In the genomic region with DNA sequence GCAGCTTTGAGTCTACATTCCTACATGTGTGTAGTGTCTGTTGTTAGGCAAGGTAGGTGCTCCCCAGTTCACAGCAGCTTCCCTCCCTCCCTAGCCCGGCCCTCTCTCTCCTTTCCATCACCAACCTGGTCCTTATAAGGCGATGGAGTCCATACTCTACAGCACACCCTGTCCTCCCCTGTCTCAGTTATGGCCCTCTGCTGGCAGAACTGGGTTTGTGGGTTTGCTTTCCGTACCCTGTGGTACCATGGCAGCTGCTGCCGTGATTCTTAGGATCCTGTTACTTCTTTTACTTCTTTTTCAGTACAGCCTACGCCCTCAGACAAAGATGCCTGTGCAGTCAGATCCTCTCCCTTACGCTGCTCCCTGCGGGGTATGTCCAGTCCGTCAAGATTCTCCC, we compare ENCODE assay signal across 8 cellular contexts. TPM values are rescaled to one million over a fixed set of nuclear protein-coding genes. Genes with fewer than 3 reads are reported as not detected.
A peak's percentile ranks its signal among the peaks of the same experiment; 100 is the strongest.
DNase-seq lines count a peak whose midpoint lies in the region; ATAC-seq and TF ChIP-seq lines count a peak whose summit lies in the region.

No MANE protein-coding gene starts in this region.

- H3K27me3 Mint-ChIP-seq in stimulated activated memory B cell treated with anti-CD40 and anti-IgM and Interleukin-4, amounts not matched to agents 10 μg/mL and 1 μg/mL and 100 μg/mL, for 72 hours, result peaks cover 19% of the 10 kb centered on the region

- no peaks in the 10 kb centered on the region for H3K4me1 Mint-ChIP-seq in stimulated activated memory B cell treated with anti-CD40 and anti-IgM and Interleukin-4, amounts not matched to agents 10 μg/mL and 1 μg/mL and 100 μg/mL, for 72 hours

- no peak overlapping the region for H3K27ac Mint-ChIP-seq in stimulated activated memory B cell treated with anti-CD40 and anti-IgM and Interleukin-4, amounts not matched to agents 10 μg/mL and 1 μg/mL and 100 μg/mL, for 72 hours

- peak; percentile 46 for TF ChIP-seq CTCF in fibroblast of the aortic adventitia (IDR thresholded peaks at IDR 0.05; ENCODE audit: insufficient read depth, low read length)

- peak; percentile 63 for ATAC-seq in HG02885 (IDR thresholded peaks at IDR 0.05; ENCODE audit: poor library complexity, unreplicated experiment)
- peak; percentile 56 for ATAC-seq in stimulated activated memory B cell treated with anti-CD40 and anti-IgM and Interleukin-4, amounts not matched to agents 10 μg/mL and 1 μg/mL and 100 μg/mL, for 72 hours
- no peak for ATAC-seq in HG02981 (IDR thresholded peaks at IDR 0.05; ENCODE audit: unreplicated experiment)

- DNase-seq in NCI-H1694 (lab: John Stamatoyannopoulos, UW), result peak; percentile 4
- DNase-seq in NCI-H1694 treated with DMSO at 0.1 percent for 48 hours (lab: John Stamatoyannopoulos, UW), result no peak
- peak; percentile 35 for DNase-seq in UCSD-AML1 (lab: John Stamatoyannopoulos, UW; ENCODE audit: unreplicated experiment)
- DNase-seq in fibroblast of the aortic adventitia (ENCODE audit: low read depth), result peak; percentile 19
- DNase-seq in KG1 (lab: John Stamatoyannopoulos, UW), result no peak

- H3K4me3 Mint-ChIP-seq in stimulated activated memory B cell treated with anti-CD40 and anti-IgM and Interleukin-4, amounts not matched to agents 10 μg/mL and 1 μg/mL and 100 μg/mL, for 72 hours, result no peak overlapping the region

- H3K36me3 Mint-ChIP-seq in stimulated activated memory B cell treated with anti-CD40 and anti-IgM and Interleukin-4, amounts not matched to agents 10 μg/mL and 1 μg/mL and 100 μg/mL, for 72 hours, result no peaks in the 10 kb centered on the region

- H3K4me3 ChIP-seq in fibroblast of the aortic adventitia (ENCODE audit: low read depth, low read length), result no peak overlapping the region

- H3K9me3 Mint-ChIP-seq in stimulated activated memory B cell treated with anti-CD40 and anti-IgM and Interleukin-4, amounts not matched to agents 10 μg/mL and 1 μg/mL and 100 μg/mL, for 72 hours, result no peaks in the 10 kb centered on the region

RNA-seq across cellular contexts. Expression of a gene that starts 31.7 kb away (rescaled TPM):
- total RNA-seq in fibroblast of the aortic adventitia (ENCODE audit: low replicate concordance), result 13.5 and 18.8 TPM in 2 replicates

Comparison
In these comparisons a context has a peak if more than half of its experiments do, and no peak if none do; other contexts are left out.
1. DNase-seq: peak in NCI-H1694 (single experiment), UCSD-AML1 (single experiment) and fibroblast of the aortic adventitia (single experiment); none in NCI-H1694 treated with DMSO at 0.1 percent for 48 hours (single experiment) and KG1 (single experiment).